Comparison of ENCODE assay signal across 8 cellular contexts in genomic region chr5:142324871-142325676, GRCh38. TPM values are rescaled to one million over a fixed set of nuclear protein-coding genes. Genes with fewer than 3 reads are reported as not detected.
DNase-seq lines count a peak whose midpoint lies in the region; ATAC-seq and TF ChIP-seq lines count a peak whose summit lies in the region.

A gene with protein sequence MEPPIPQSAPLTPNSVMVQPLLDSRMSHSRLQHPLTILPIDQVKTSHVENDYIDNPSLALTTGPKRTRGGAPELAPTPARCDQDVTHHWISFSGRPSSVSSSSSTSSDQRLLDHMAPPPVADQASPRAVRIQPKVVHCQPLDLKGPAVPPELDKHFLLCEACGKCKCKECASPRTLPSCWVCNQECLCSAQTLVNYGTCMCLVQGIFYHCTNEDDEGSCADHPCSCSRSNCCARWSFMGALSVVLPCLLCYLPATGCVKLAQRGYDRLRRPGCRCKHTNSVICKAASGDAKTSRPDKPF (minus strand): TSS chr5:142325021. CDS start chr5:142315108, 9,913 bp downstream.

- peak within 1 kb of the TSS; percentile 70 for H3K27ac Mint-ChIP-seq in activated T-helper 17 cell treated with anti-CD3 and anti-CD28 coated beads, Interleukin-2, amount 50 U/mL, for 72 hours
- H3K27ac Mint-ChIP-seq in naive thymus-derived CD4-positive, alpha-beta T cell = peak within 1 kb of the TSS in 3 of 9 donors; percentile 48 to 62 (median 53)
- no peak within 1 kb of the TSS for H3K27ac Mint-ChIP-seq in stimulated activated memory B cell treated with anti-CD40 and anti-IgM and Interleukin-4, amounts not matched to agents 10 μg/mL and 1 μg/mL and 100 μg/mL, for 72 hours

- H3K27ac ChIP-seq in Karpas-422 (ENCODE audit: low read length) = no peak within 1 kb of the TSS
- H3K27ac ChIP-seq in naive thymus-derived CD4-positive, alpha-beta T cell (ENCODE audit: low read depth, low read length) = no peak within 1 kb of the TSS

- peak within 1 kb of the TSS; percentile 75 for H3K4me3 ChIP-seq in Karpas-422 (ENCODE audit: low read length)
- peak within 1 kb of the TSS; percentile 97 for H3K4me3 ChIP-seq in fibroblast of mammary gland (ENCODE audit: control insufficient read depth, low read depth, low read length)
- peak within 1 kb of the TSS; percentile 62 for H3K4me3 ChIP-seq in naive thymus-derived CD4-positive, alpha-beta T cell (ENCODE audit: low read length)

- H3K4me1 Mint-ChIP-seq in activated T-helper 17 cell treated with anti-CD3 and anti-CD28 coated beads, Interleukin-2, amount 50 U/mL, for 72 hours = peaks cover 7% of the 10 kb centered on the region
- peaks cover 19 to 41% (median 32%) of the 10 kb centered on the region in 7 donors for H3K4me1 Mint-ChIP-seq in naive thymus-derived CD4-positive, alpha-beta T cell
- H3K4me1 Mint-ChIP-seq in stimulated activated memory B cell treated with anti-CD40 and anti-IgM and Interleukin-4, amounts not matched to agents 10 μg/mL and 1 μg/mL and 100 μg/mL, for 72 hours = peaks cover 31% of the 10 kb centered on the region

- peak within 1 kb of the TSS; percentile 93 for H2AFZ ChIP-seq in Karpas-422 (ENCODE audit: low read length)

- H3K36me3 Mint-ChIP-seq in activated T-helper 17 cell treated with anti-CD3 and anti-CD28 coated beads, Interleukin-2, amount 50 U/mL, for 72 hours (ENCODE audit: low read depth) = no peaks in the 10 kb centered on the region
- no peaks in the 10 kb centered on the region for H3K36me3 Mint-ChIP-seq in naive thymus-derived CD4-positive, alpha-beta T cell
- H3K36me3 Mint-ChIP-seq in stimulated activated memory B cell treated with anti-CD40 and anti-IgM and Interleukin-4, amounts not matched to agents 10 μg/mL and 1 μg/mL and 100 μg/mL, for 72 hours = no peaks in the 10 kb centered on the region

- H3K79me2 ChIP-seq in Karpas-422 (ENCODE audit: low read length) = no peaks in the 10 kb centered on the region

- peak within 1 kb of the TSS; percentile 86 for H3K4me3 Mint-ChIP-seq in activated T-helper 17 cell treated with anti-CD3 and anti-CD28 coated beads, Interleukin-2, amount 50 U/mL, for 72 hours
- H3K4me3 Mint-ChIP-seq in naive thymus-derived CD4-positive, alpha-beta T cell = peak within 1 kb of the TSS; percentile 85 to 93 (median 88)
- H3K4me3 Mint-ChIP-seq in stimulated activated memory B cell treated with anti-CD40 and anti-IgM and Interleukin-4, amounts not matched to agents 10 μg/mL and 1 μg/mL and 100 μg/mL, for 72 hours = peak within 1 kb of the TSS; percentile 78

- no peaks in the 10 kb centered on the region for H3K9me3 ChIP-seq in Karpas-422 (ENCODE audit: low read length)
- H3K9me3 ChIP-seq in naive thymus-derived CD4-positive, alpha-beta T cell (ENCODE audit: control insufficient read depth in 2 of 3, low read length in 3 of 3) = no peaks in the 10 kb centered on the region

- TF ChIP-seq CTCF in fibroblast of mammary gland (conservative IDR thresholded peaks at IDR 0.05; ENCODE audit: control insufficient read depth, insufficient read depth, low read depth, low read length) = no peak

- H4K20me1 ChIP-seq in Karpas-422 (ENCODE audit: insufficient read depth, low read depth, low read length) = 0 out of 2 replicates have a peak, but pooled peaks cover 3% of the 10 kb centered on the region

- no peaks in the 10 kb centered on the region for H3K36me3 ChIP-seq in Karpas-422 (ENCODE audit: insufficient read depth, low read length)
- H3K36me3 ChIP-seq in naive thymus-derived CD4-positive, alpha-beta T cell (ENCODE audit: control insufficient read depth in 2 of 3, insufficient read depth in 3 of 3, low read length in 3 of 3) = no peaks in the 10 kb centered on the region

- H3K4me1 ChIP-seq in Karpas-422 (ENCODE audit: low read length) = peaks cover 30% of the 10 kb centered on the region
- peaks cover 20 to 25% of the 10 kb centered on the region in 2 donors for H3K4me1 ChIP-seq in naive thymus-derived CD4-positive, alpha-beta T cell (ENCODE audit: control insufficient read depth in 2 of 2, insufficient read depth in 2 of 2, low read length in 2 of 2)

- POLR2A ChIA-PET in naive thymus-derived CD4-positive, alpha-beta T cell (lab: Charles Lee) = interaction anchor here (0.6 to 1.2 kb wide), 5 partner anchors 8 to 35 kb away, joined by 3 to 8 read pairs (median 3); no protein-coding TSS in a partner anchor

- H3K27me3 Mint-ChIP-seq in activated T-helper 17 cell treated with anti-CD3 and anti-CD28 coated beads, Interleukin-2, amount 50 U/mL, for 72 hours = peaks cover 37% of the 10 kb centered on the region
- H3K27me3 Mint-ChIP-seq in naive thymus-derived CD4-positive, alpha-beta T cell = peaks cover 57 to 69% (median 66%) of the 10 kb centered on the region in 5 donors
- peaks cover 94% of the 10 kb centered on the region for H3K27me3 Mint-ChIP-seq in stimulated activated memory B cell treated with anti-CD40 and anti-IgM and Interleukin-4, amounts not matched to agents 10 μg/mL and 1 μg/mL and 100 μg/mL, for 72 hours

- peak within 1 kb of the TSS; percentile 97 for H3K4me2 ChIP-seq in Karpas-422 (ENCODE audit: low read depth, low read length, poor library complexity, severe bottlenecking)

- intact Hi-C loops in naive thymus-derived CD4-positive, alpha-beta T cell (cut with micrococcal nuclease) = loop anchor here (1.0 to 10.0 kb wide), 7 partner anchors 9 to 320 kb away; no protein-coding TSS in a partner anchor

- H3K9me2 ChIP-seq in Karpas-422 (replicated peaks; ENCODE audit: insufficient read depth, low read length) = no peaks in the 10 kb centered on the region

- peak; percentile 65 for ATAC-seq in GM21786 (IDR thresholded peaks at IDR 0.05; ENCODE audit: unreplicated experiment)
- peak; percentile 89 for ATAC-seq in activated T-helper 17 cell treated with anti-CD3 and anti-CD28 coated beads, Interleukin-2, amount 50 U/mL, for 72 hours (replicated peaks)
- ATAC-seq in naive thymus-derived CD4-positive, alpha-beta T cell = peak; percentile 82
- peak; percentile 80 for ATAC-seq in stimulated activated memory B cell treated with anti-CD40 and anti-IgM and Interleukin-4, amounts not matched to agents 10 μg/mL and 1 μg/mL and 100 μg/mL, for 72 hours

- no peaks in the 10 kb centered on the region for H3K9me3 Mint-ChIP-seq in activated T-helper 17 cell treated with anti-CD3 and anti-CD28 coated beads, Interleukin-2, amount 50 U/mL, for 72 hours
- peaks cover 0 to 2% (median 0%) of the 10 kb centered on the region in 11 donors for H3K9me3 Mint-ChIP-seq in naive thymus-derived CD4-positive, alpha-beta T cell
- no peaks in the 10 kb centered on the region for H3K9me3 Mint-ChIP-seq in stimulated activated memory B cell treated with anti-CD40 and anti-IgM and Interleukin-4, amounts not matched to agents 10 μg/mL and 1 μg/mL and 100 μg/mL, for 72 hours

- CTCF ChIA-PET in naive thymus-derived CD4-positive, alpha-beta T cell (lab: Charles Lee) = interaction anchor here (0.8 to 1.0 kb wide), 2 partner anchors 35 to 225 kb away, joined by 3 read pairs; no protein-coding TSS in a partner anchor

- no peaks in the 10 kb centered on the region for H3K27me3 ChIP-seq in Karpas-422 (ENCODE audit: low read length)
- H3K27me3 ChIP-seq in naive thymus-derived CD4-positive, alpha-beta T cell (ENCODE audit: control insufficient read depth in 2 of 2, insufficient read depth in 2 of 2, low read length in 2 of 2) = peaks cover 3 to 24% of the 10 kb centered on the region in 2 donors

- peak within 1 kb of the TSS; percentile 76 for H3K9ac ChIP-seq in Karpas-422 (ENCODE audit: low read length)

- DNase-seq in DMS79 treated with DMSO at 0.1 percent for 48 hours (lab: John Stamatoyannopoulos, UW) (peak; percentile 81), Karpas-422 (peak; percentile 97), RKO (ENCODE audit: low spot score) (peak; percentile 97), fibroblast of mammary gland (ENCODE audit: low read depth) (peak; percentile 98)
- peak; percentile 35 to 86 (median 82) for DNase-seq in naive thymus-derived CD4-positive, alpha-beta T cell

RNA-seq across cellular contexts. Expression of the gene that starts here (rescaled TPM):
- total RNA-seq in Karpas-422 (2014; rRNA removed; shearing (Covaris generic); ENCODE audit: low replicate concordance) = 0.26 and 0.90 TPM in 2 replicates
- 1 to 10 TPM in 1 of 2 donors, under 1 TPM in 1; 0.71 to 1.1 TPM for total RNA-seq in activated T-helper 17 cell treated with anti-CD3 and anti-CD28 coated beads, Interleukin-2, amount 50 U/mL, for 72 hours
- under 1 TPM in 3 of 5 experiments, not detected in 2; 0.08 to 0.34 (median 0.11) TPM for total RNA-seq in naive thymus-derived CD4-positive, alpha-beta T cell
- polyA plus RNA-seq in naive thymus-derived CD4-positive, alpha-beta T cell = not detected

Comparison
In these comparisons a context has a peak if more than half of its experiments do, and no peak if none do; other contexts are left out.
1. Peak in DNase-seq, H3K4me3 ChIP-seq, H3K9ac ChIP-seq and H3K4me2 ChIP-seq in Karpas-422; RNA of the gene not detected or under 1 TPM.
2. Peak in DNase-seq, ATAC-seq and H3K4me3 ChIP-seq in naive thymus-derived CD4-positive, alpha-beta T cell; RNA of the gene not detected or under 1 TPM.